Comparison of ENCODE assay signal across 10 cellular contexts in genomic region chr13:98581971-98582702, GRCh38. TPM values are rescaled to one million over a fixed set of nuclear protein-coding genes. Genes with fewer than 3 reads are reported as not detected.
A peak's percentile ranks its signal among the peaks of the same experiment; 100 is the strongest.
DNase-seq lines count a peak whose midpoint lies in the region; ATAC-seq and TF ChIP-seq lines count a peak whose summit lies in the region.
"Had no signal": no experiment of that assay in that cellular context is flagged by ENCODE, and none has a peak within 500 bp of the region (broad histone marks: within the 10 kb centered on the region; RNA-seq: fewer than 3 reads in every experiment).

No MANE protein-coding gene starts in this region.

- DNase-seq in breast epithelium (ENCODE audit: low spot score in 2 of 2) (no peak), MCF 10A (ENCODE audit: unreplicated experiment) (no peak), SJCRH30 (peak; percentile 83 to 94), glutamatergic neuron (no peak), uterus (no peak), GF-D8 (lab: John Stamatoyannopoulos, UW) (no peak)
- DNase-seq in activated CD4-positive, CD25-positive, alpha-beta regulatory T cell (lab: John Stamatoyannopoulos, UW), result no peak
- DNase-seq: dermis blood vessel endothelial cell, KG1 had no signal

- TF ChIP-seq POLR2A in breast epithelium (IDR thresholded peaks at IDR 0.05) (no peak), uterus (IDR thresholded peaks at IDR 0.05) (no peak)

- H3K4me3 Mint-ChIP-seq in MCF 10A (ENCODE audit: unreplicated experiment), result no peak overlapping the region
- H3K4me3 Mint-ChIP-seq in glutamatergic neuron (ENCODE audit: unreplicated experiment), result no peak overlapping the region

- POLR2A ChIA-PET in MCF 10A (lab: Yijun Ruan, JAX), result interaction anchor here (0.7 to 2.1 kb wide), 4 partner anchors 12 to 1238 kb away, joined by 3 to 10 read pairs (median 4); no protein-coding TSS in a partner anchor

- no TSS peak for BruUV-seq in MCF 10A (replicated peaks; lab: Mats Ljungman, UMichigan)

- CTCF ChIA-PET in MCF 10A (lab: Yijun Ruan, JAX), result interaction anchor here (0.5 to 1.6 kb wide), 6 partner anchors 11 to 136 kb away, joined by 3 to 9 read pairs (median 4); no protein-coding TSS in a partner anchor

- H3K4me1 ChIP-seq in breast epithelium, result peaks cover 0 to 6% of the 10 kb centered on the region in 2 donors
- peaks cover 27% of the 10 kb centered on the region for H3K4me1 ChIP-seq in SJCRH30
- no peaks in the 10 kb centered on the region for H3K4me1 ChIP-seq in uterus

- H3K36me3 Mint-ChIP-seq in MCF 10A (ENCODE audit: insufficient read depth, unreplicated experiment) (no peaks in the 10 kb centered on the region), glutamatergic neuron (ENCODE audit: unreplicated experiment) (no peaks in the 10 kb centered on the region)

- H3K27me3 ChIP-seq in breast epithelium, result no peaks in the 10 kb centered on the region
- no peaks in the 10 kb centered on the region for H3K27me3 ChIP-seq in SJCRH30
- no peaks in the 10 kb centered on the region for H3K27me3 ChIP-seq in uterus

- H3K36me3 ChIP-seq in breast epithelium, result no peaks in the 10 kb centered on the region
- H3K36me3 ChIP-seq in SJCRH30, result no peaks in the 10 kb centered on the region
- H3K36me3 ChIP-seq in uterus, result no peaks in the 10 kb centered on the region

- no peaks in the 10 kb centered on the region for H3K9me3 ChIP-seq in breast epithelium
- H3K9me3 ChIP-seq in SJCRH30 (replicated peaks), result no peaks in the 10 kb centered on the region
- H3K9me3 ChIP-seq in uterus, result no peaks in the 10 kb centered on the region

- no peak for TF ChIP-seq CTCF in breast epithelium (IDR thresholded peaks at IDR 0.05)
- TF ChIP-seq CTCF in MCF 10A (IDR thresholded peaks at IDR 0.05; ENCODE audit: unreplicated experiment), result no peak
- TF ChIP-seq CTCF in glutamatergic neuron (IDR thresholded peaks at IDR 0.05; ENCODE audit: partially characterized antibody, unreplicated experiment), result no peak
- no peak for TF ChIP-seq CTCF in uterus (IDR thresholded peaks at IDR 0.05)

- intact Hi-C loops in breast epithelium (cut with DNase I; ENCODE audit: low total_unique reads), result no loop called here
- intact Hi-C loops in MCF 10A (cut with micrococcal nuclease), result no loop called here
- intact Hi-C loops in uterus (cut with DNase I; ENCODE audit: low total_unique reads), result no loop called here

- H3K27me3 Mint-ChIP-seq in MCF 10A (ENCODE audit: insufficient read depth, unreplicated experiment) (no peaks in the 10 kb centered on the region), glutamatergic neuron (ENCODE audit: unreplicated experiment) (peaks cover 4% of the 10 kb centered on the region)

- H3K9me3 Mint-ChIP-seq in MCF 10A (ENCODE audit: unreplicated experiment) (no peaks in the 10 kb centered on the region), glutamatergic neuron (ENCODE audit: unreplicated experiment) (peaks cover 12% of the 10 kb centered on the region)

- H3K27ac ChIP-seq in breast epithelium, result peak overlapping the region; percentile 21 to 49
- H3K27ac ChIP-seq in SJCRH30, result peak overlapping the region; percentile 38
- H3K27ac ChIP-seq in uterus, result peak overlapping the region; percentile 12 to 38

- H3K27ac Mint-ChIP-seq in MCF 10A (ENCODE audit: low read depth, unreplicated experiment) (no peak overlapping the region), glutamatergic neuron (ENCODE audit: unreplicated experiment) (peak overlapping the region; percentile 11)

- H3K4me3 ChIP-seq in breast epithelium (no peak overlapping the region), SJCRH30 (no peak overlapping the region), uterus (no peak overlapping the region)

- peaks cover 12% of the 10 kb centered on the region for H3K4me1 Mint-ChIP-seq in MCF 10A (ENCODE audit: insufficient read depth, unreplicated experiment)
- H3K4me1 Mint-ChIP-seq in glutamatergic neuron (ENCODE audit: low read depth, unreplicated experiment), result peaks cover 14% of the 10 kb centered on the region

- no peak for ATAC-seq in HG03280 (IDR thresholded peaks at IDR 0.05; ENCODE audit: unreplicated experiment)

RNA-seq across cellular contexts. Expression of gene STK24, which starts 5.2 kb away (rescaled TPM):
- total RNA-seq in breast epithelium, result 100 to 1,000 TPM in 1 of 3 donors, 10 to 100 TPM in 2; 61.3 to 149 (median 71.9) TPM
- total RNA-seq in MCF 10A (2022), result 200 and 215 TPM in 2 replicates
- total RNA-seq in SJCRH30 (2014; rRNA removed; shearing (Covaris generic)), result 71.4 and 80.2 TPM in 2 replicates
- 188 TPM for total RNA-seq in glutamatergic neuron (ENCODE audit: unreplicated experiment)
- 10 to 100 TPM; 29.7 to 73.5 (median 62.6) TPM for total RNA-seq in uterus

Comparison
In these comparisons a context has a peak if more than half of its experiments do, and no peak if none do; other contexts are left out.
1. DNase-seq: peak in SJCRH30 (2 of 2); none in breast epithelium (0 of 2), MCF 10A (single experiment), glutamatergic neuron (single experiment), uterus (0 of 2), GF-D8 (single experiment) and activated CD4-positive, CD25-positive, alpha-beta regulatory T cell (0 of 4).
2. Peak in every context shown above with its lines, with median percentiles within 50 percentile points of each other: H3K27ac ChIP-seq.